ENCODE assay signal across 8 cellular contexts in genomic region chr5:134438641-134439621, GRCh38. TPM values are rescaled to one million over a fixed set of nuclear protein-coding genes. Genes with fewer than 3 reads are reported as not detected.
DNase-seq lines count a peak whose midpoint lies in the region; ATAC-seq lines count a peak whose summit lies in the region.

No MANE protein-coding gene starts in this region.

- H3K9me3 ChIP-seq in HUES48 (ENCODE audit: control insufficient read depth, insufficient read depth, low read length) = no peaks in the 10 kb centered on the region

- peaks cover 19% of the 10 kb centered on the region for H3K4me1 ChIP-seq in HUES48 (ENCODE audit: control insufficient read depth, insufficient read depth, low read length)

- CTCF ChIA-PET in activated CD8-positive, alpha-beta memory T cell treated with anti-CD3 and anti-CD28 coated beads, Interleukin-2, amount 10 ng/mL, durations not matched to agents 7 days and 5 days (lab: Charles Lee) = interaction anchor here (0.6 to 1.0 kb wide), 2 partner anchors 25 to 139 kb away, joined by 3 to 5 read pairs; no protein-coding TSS in a partner anchor

- no peaks in the 10 kb centered on the region for H3K9me3 Mint-ChIP-seq in activated CD8-positive, alpha-beta memory T cell treated with anti-CD3 and anti-CD28 coated beads, Interleukin-2, amount 10 ng/mL, durations not matched to agents 7 days and 5 days (ENCODE audit: low read depth)

- H3K4me1 Mint-ChIP-seq in activated CD8-positive, alpha-beta memory T cell treated with anti-CD3 and anti-CD28 coated beads, Interleukin-2, amount 10 ng/mL, durations not matched to agents 7 days and 5 days = peaks cover 16% of the 10 kb centered on the region

- H3K27ac ChIP-seq in HUES48 (ENCODE audit: low read depth, low read length) = peak overlapping the region; percentile 34

- no peak overlapping the region for H3K4me3 Mint-ChIP-seq in activated CD8-positive, alpha-beta memory T cell treated with anti-CD3 and anti-CD28 coated beads, Interleukin-2, amount 10 ng/mL, durations not matched to agents 7 days and 5 days

- H3K27me3 ChIP-seq in HUES48 (ENCODE audit: control insufficient read depth, insufficient read depth, low read length) = no peaks in the 10 kb centered on the region

- H3K27me3 Mint-ChIP-seq in activated CD8-positive, alpha-beta memory T cell treated with anti-CD3 and anti-CD28 coated beads, Interleukin-2, amount 10 ng/mL, durations not matched to agents 7 days and 5 days = no peaks in the 10 kb centered on the region

- no peak overlapping the region for H3K9ac ChIP-seq in HUES48 (ENCODE audit: low read depth, low read length)

- peak; percentile 60 for DNase-seq in amniotic stem cell (lab: John Stamatoyannopoulos, UW)
- DNase-seq in inferior parietal cortex (ENCODE audit: extremely low spot score) = peak; percentile 44
- peak; percentile 89 for DNase-seq in stromal cell of bone marrow (ENCODE audit: low read depth)
- no peak for DNase-seq in NAMALWA (ENCODE audit: low spot score)
- no peak for DNase-seq in stimulated activated CD8-positive, alpha-beta memory T cell treated with anti-CD3 and anti-CD28 coated beads, Interleukin-4, amount 100 ng/mL, for 48 hours
- DNase-seq in activated CD8-positive, alpha-beta memory T cell treated with anti-CD3 and anti-CD28 coated beads, Interleukin-2, amount 10 ng/mL, durations not matched to agents 7 days and 5 days = no peak

- no peak overlapping the region for H3K4me3 ChIP-seq in HUES48 (ENCODE audit: low read depth, low read length)

- no peak overlapping the region for H3K27ac Mint-ChIP-seq in activated CD8-positive, alpha-beta memory T cell treated with anti-CD3 and anti-CD28 coated beads, Interleukin-2, amount 10 ng/mL, durations not matched to agents 7 days and 5 days

- H3K36me3 ChIP-seq in HUES48 (ENCODE audit: control insufficient read depth, insufficient read depth, low read length) = peaks cover 7% of the 10 kb centered on the region; the same call in 1 of the 2 replicates

- H3K36me3 Mint-ChIP-seq in activated CD8-positive, alpha-beta memory T cell treated with anti-CD3 and anti-CD28 coated beads, Interleukin-2, amount 10 ng/mL, durations not matched to agents 7 days and 5 days = no peaks in the 10 kb centered on the region

- no peak for ATAC-seq in HG02938 (IDR thresholded peaks at IDR 0.05; ENCODE audit: unreplicated experiment)
- ATAC-seq in activated CD8-positive, alpha-beta memory T cell treated with anti-CD3 and anti-CD28 coated beads, Interleukin-2, amount 10 ng/mL, durations not matched to agents 7 days and 5 days = no peak

RNA-seq across cellular contexts. Expression of gene CDKN2AIPNL, which starts 27.2 kb away (rescaled TPM):
- 10 to 100 TPM; 28.0 to 33.8 TPM for total RNA-seq in activated CD8-positive, alpha-beta memory T cell treated with anti-CD3 and anti-CD28 coated beads, Interleukin-2, amount 10 ng/mL, durations not matched to agents 7 days and 5 days

Comparison
In these comparisons a context has a peak if more than half of its experiments do, and no peak if none do; other contexts are left out.
1. DNase-seq: peak in amniotic stem cell (single experiment), inferior parietal cortex (single experiment) and stromal cell of bone marrow (single experiment); none in NAMALWA (single experiment), stimulated activated CD8-positive, alpha-beta memory T cell treated with anti-CD3 and anti-CD28 coated beads, Interleukin-4, amount 100 ng/mL, for 48 hours (single experiment) and activated CD8-positive, alpha-beta memory T cell treated with anti-CD3 and anti-CD28 coated beads, Interleukin-2, amount 10 ng/mL, durations not matched to agents 7 days and 5 days (single experiment).